ENCODE assay signal across 8 cellular contexts in genomic region chr19:47411696-47412095, GRCh38. TPM values are rescaled to one million over a fixed set of nuclear protein-coding genes. Genes with fewer than 3 reads are reported as not detected.
"Had no signal": no experiment of that assay in that cellular context is flagged by ENCODE, and none has a peak within 500 bp of the region (broad histone marks: within the 10 kb centered on the region; RNA-seq: fewer than 3 reads in every experiment).

No MANE protein-coding gene starts in this region.

RNA-seq across cellular contexts. Expression of gene MEIS3, which starts 7.6 kb away (rescaled TPM):
- total RNA-seq: dermis blood vessel endothelial cell had no signal
- polyA plus RNA-seq: endothelial cell of umbilical vein had no signal

RNA-seq across cellular contexts. Expression of gene SLC8A2, which starts 60.0 kb away (rescaled TPM):
- total RNA-seq: dermis microvascular lymphatic vessel endothelial cell, endothelial cell of umbilical vein, epithelial cell of proximal tubule, fibroblast of villous mesenchyme, gastrocnemius medialis, glomerular endothelial cell had no signal
- polyA plus RNA-seq: endothelial cell of umbilical vein, fibroblast of lung had no signal
